In genomic region chr16:46689492-46690280, GRCh38 we compare ENCODE assay signal across 8 cellular contexts. TPM values are rescaled to one million over a fixed set of nuclear protein-coding genes. Genes with fewer than 3 reads are reported as not detected.
DNase-seq lines count a peak whose midpoint lies in the region; ATAC-seq and TF ChIP-seq lines count a peak whose summit lies in the region.

Gene ORC6 (plus strand): TSS chr16:46689659. CDS start chr16:46689706, 47 bp downstream.

- peak within 1 kb of the TSS; percentile 84 to 97 for H3K9ac ChIP-seq in mucosa of rectum (ENCODE audit: low read depth in 1 of 2, low read length in 2 of 2)

- peak within 1 kb of the TSS; percentile 79 for H3K27ac ChIP-seq in OCI-LY7 (ENCODE audit: low read depth, low read length, poor library complexity, severe bottlenecking)
- peak within 1 kb of the TSS; percentile 98 to 99 for H3K27ac ChIP-seq in mucosa of rectum (ENCODE audit: low read depth in 2 of 2, low read length in 2 of 2)

- no peaks in the 10 kb centered on the region for H3K27me3 ChIP-seq in mucosa of rectum (ENCODE audit: control insufficient read depth in 2 of 2, insufficient read depth in 2 of 2, low read length in 2 of 2)

- TF ChIP-seq CTCF in OCI-LY7 (conservative IDR thresholded peaks at IDR 0.05; ENCODE audit: low read length), result peak; percentile 85
- TF ChIP-seq CTCF in epithelial cell of proximal tubule (conservative IDR thresholded peaks at IDR 0.05; ENCODE audit: low read depth, low read length), result peak; percentile 67

- BruUV-seq in OCI-LY7 (replicated peaks; lab: Mats Ljungman, UMichigan), result no TSS peak

- DNase-seq in DMS153 (lab: John Stamatoyannopoulos, UW), result peak; percentile 70
- DNase-seq in HuH-7 (ENCODE audit: low spot score), result peak; percentile 84
- peak; percentile 98 for DNase-seq in OCI-LY7 (ENCODE audit: low spot score)
- peak; percentile 96 for DNase-seq in activated T-cell treated with anti-CD3 and anti-CD28 coated beads for 24 hours (ENCODE audit: low read depth)
- DNase-seq in epithelial cell of proximal tubule (ENCODE audit: low read depth), result no peak
- peak; percentile 92 to 94 for DNase-seq in stimulated activated CD8-positive, alpha-beta memory T cell treated with anti-CD3 and anti-CD28 coated beads, Interleukin-4, amount 100 ng/mL, for 4 hours (ENCODE audit: low read depth in 2 of 2, low spot score in 1 of 2)

- ATAC-seq in GM21515 (IDR thresholded peaks at IDR 0.05; ENCODE audit: unreplicated experiment), result peak; percentile 67

- intact Hi-C loops in OCI-LY7 (cut with micrococcal nuclease; ENCODE audit: unreplicated experiment), result loop anchor here (1.0 to 5.0 kb wide), 6 partner anchors 53 to 218 kb away; partner anchors contain the start of genes C16orf87, GPT2 and SHCBP1

- H3K9me3 ChIP-seq in OCI-LY7 (ENCODE audit: low read length) (no peaks in the 10 kb centered on the region), mucosa of rectum (ENCODE audit: control insufficient read depth in 2 of 2, low read length in 2 of 2) (no peaks in the 10 kb centered on the region)

- H3K79me2 ChIP-seq in OCI-LY7 (ENCODE audit: insufficient read depth, low read depth, low read length), result peaks cover 78% of the 10 kb centered on the region

- peak within 1 kb of the TSS; percentile 97 for H3K4me2 ChIP-seq in OCI-LY7 (ENCODE audit: low read length)

- no peaks in the 10 kb centered on the region; the same call in 1 of the 2 replicates for H3K9me2 ChIP-seq in OCI-LY7 (ENCODE audit: insufficient read depth, low read length)

- H2AFZ ChIP-seq in OCI-LY7 (ENCODE audit: low read length), result peak within 1 kb of the TSS; percentile 69

- peaks cover 54% of the 10 kb centered on the region for H4K20me1 ChIP-seq in OCI-LY7 (ENCODE audit: insufficient read depth, low read length)

- peaks cover 34% of the 10 kb centered on the region for H3K4me1 ChIP-seq in OCI-LY7 (ENCODE audit: insufficient read depth, low read length, poor library complexity, severe bottlenecking)
- H3K4me1 ChIP-seq in mucosa of rectum (ENCODE audit: control insufficient read depth in 2 of 2, insufficient read depth in 2 of 2, low read length in 2 of 2), result peaks cover 26% of the 10 kb centered on the region in 2 donors

- CTCF ChIA-PET in OCI-LY7 (lab: Charles Lee; ENCODE audit: unreplicated experiment), result interaction anchor here (0.6 kb wide), 1 partner anchor 112 kb away, joined by 3 read pairs; no protein-coding TSS in a partner anchor

- peak within 1 kb of the TSS; percentile 90 for H3K4me3 ChIP-seq in OCI-LY7 (ENCODE audit: low read depth, low read length, poor library complexity, severe bottlenecking)
- peak within 1 kb of the TSS; percentile 91 for H3K4me3 ChIP-seq in epithelial cell of proximal tubule (ENCODE audit: low read depth, low read length)
- H3K4me3 ChIP-seq in mucosa of rectum (ENCODE audit: low read length in 2 of 2), result peak within 1 kb of the TSS; percentile 99

- peaks cover 38% of the 10 kb centered on the region for H3K36me3 ChIP-seq in OCI-LY7 (ENCODE audit: insufficient read depth, low read length)
- no peaks in the 10 kb centered on the region for H3K36me3 ChIP-seq in mucosa of rectum (ENCODE audit: control insufficient read depth in 2 of 2, insufficient read depth in 2 of 2, low read length in 2 of 2)

- POLR2A ChIA-PET in OCI-LY7 (lab: Charles Lee), result interaction anchor here (0.6 to 2.1 kb wide), 10 partner anchors 9 to 472 kb away, joined by 3 to 10 read pairs (median 3); no protein-coding TSS in a partner anchor

RNA-seq across cellular contexts. Expression of gene ORC6, which starts in this region (rescaled TPM):
- 60.6 and 67.4 TPM in 2 replicates for total RNA-seq in OCI-LY7 (2014; rRNA removed; shearing (Covaris generic))
- total RNA-seq in OCI-LY7 (2022) (100 and 109 TPM in 2 replicates), epithelial cell of proximal tubule (34.1 and 47.6 TPM in 2 replicates)
